23 cellular contexts compared by ENCODE assay signal in genomic region chr13:50379584-50379983, GRCh38.
"Had no signal": no experiment of that assay in that cellular context is flagged by ENCODE, and none has a peak within 500 bp of the region (broad histone marks: within the 10 kb centered on the region; RNA-seq: fewer than 3 reads in every experiment).

No MANE protein-coding gene starts in this region.

- H3K27me3 ChIP-seq: ascending aorta, neural progenitor cell, spleen, testis, upper lobe of left lung had no signal

- H3K9me3 ChIP-seq: ascending aorta, prostate gland, testis had no signal

- H3K9ac ChIP-seq: neural progenitor cell had no signal

- H2AFZ ChIP-seq: neural progenitor cell had no signal

- H3K27ac ChIP-seq: ascending aorta, left ventricle myocardium inferior, neural progenitor cell, prostate gland, spleen, testis, upper lobe of left lung had no signal

- DNase-seq: activated CD4-positive, alpha-beta T cell treated with anti-CD3 and anti-CD28 coated beads for 36 hours; activated CD4-positive, alpha-beta T cell treated with anti-CD3 and anti-CD28 coated beads, Interleukin-2, amount 50 U/mL, for 48 hours; activated gamma-delta T cell; cerebellar nuclear complex; cortex of kidney; effector CD4-positive, alpha-beta T cell; glutamatergic neuron; hippocampal formation; kidney; left ventricle myocardium inferior; mammary epithelial cell; spleen; stimulated activated CD4-positive, alpha-beta T cell treated with anti-CD3 and anti-CD28 coated beads, Interleukin-4, amount 100 ng/mL, for 4 hours; T-cell; testis; upper lobe of left lung had no signal

- H3K4me2 ChIP-seq: neural progenitor cell had no signal

- H3K36me3 ChIP-seq: ascending aorta, left ventricle myocardium inferior, neural progenitor cell, prostate gland, spleen, upper lobe of left lung had no signal

- H3K4me3 ChIP-seq: ascending aorta, left ventricle myocardium inferior, neural progenitor cell, prostate gland, spleen, testis, upper lobe of left lung had no signal

- FAIRE-seq: bronchial epithelial cell, kidney had no signal

- ATAC-seq: activated CD4-positive, alpha-beta T cell treated with anti-CD3 and anti-CD28 coated beads for 36 hours; sciatic nerve; stimulated activated memory B cell treated with anti-CD40 and anti-IgM and Interleukin-4, amounts not matched to agents 10 μg/mL and 1 μg/mL and 100 μg/mL, for 72 hours; T-cell; WTC11 had no signal

- H3K4me1 ChIP-seq: ascending aorta, left ventricle myocardium inferior, prostate gland, spleen, testis, upper lobe of left lung had no signal
